Comparison of ENCODE assay signal across 9 cellular contexts in the genomic region with DNA sequence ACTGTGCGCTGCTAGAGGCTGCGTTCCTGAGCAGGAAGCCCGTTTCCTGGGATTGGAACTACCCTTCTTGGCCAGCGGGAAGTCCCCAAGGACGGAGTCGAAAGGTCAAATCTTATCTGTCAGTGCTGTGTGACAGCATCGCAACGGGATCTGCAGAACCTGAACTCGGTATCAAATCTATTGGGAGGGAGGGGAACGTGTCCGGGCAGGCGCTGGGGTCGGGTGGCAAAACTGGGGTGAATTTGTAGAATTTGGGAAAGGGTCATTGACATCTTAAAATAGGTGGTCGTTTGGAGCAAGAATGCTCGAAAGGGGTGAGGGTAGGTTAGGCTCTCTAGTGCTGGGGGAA. TPM values are rescaled to one million over a fixed set of nuclear protein-coding genes. Genes with fewer than 3 reads are reported as not detected.
A peak's percentile ranks its signal among the peaks of the same experiment; 100 is the strongest.
DNase-seq lines count a peak whose midpoint lies in the region; ATAC-seq and TF ChIP-seq lines count a peak whose summit lies in the region.
"Had no signal": no experiment of that assay in that cellular context is flagged by ENCODE, and none has a peak within 500 bp of the region (broad histone marks: within the 10 kb centered on the region; RNA-seq: fewer than 3 reads in every experiment).

No MANE protein-coding gene starts in this region.

- peak overlapping the region; percentile 93 for H3K4me3 ChIP-seq in thoracic aorta

- peaks cover 26% of the 10 kb centered on the region for H3K4me1 Mint-ChIP-seq in activated CD4-positive, alpha-beta T cell treated with anti-CD3 and anti-CD28 coated beads, Interleukin-2, amount 10 ng/mL, durations not matched to agents 24 days and 14 days

- H3K27ac ChIP-seq in layer of hippocampus (ENCODE audit: low read depth, low read length) (peak overlapping the region; percentile 85), thoracic aorta (peak overlapping the region; percentile 66 to 97)

- H3K4me1 ChIP-seq in thoracic aorta (ENCODE audit: control insufficient read depth in 1 of 2, low read depth in 2 of 2), result peaks cover 16 to 26% of the 10 kb centered on the region in 2 donors

- peaks cover 11% of the 10 kb centered on the region for H3K27me3 Mint-ChIP-seq in activated CD4-positive, alpha-beta T cell treated with anti-CD3 and anti-CD28 coated beads, Interleukin-2, amount 10 ng/mL, durations not matched to agents 24 days and 14 days

- H3K9me3 Mint-ChIP-seq in activated CD4-positive, alpha-beta T cell treated with anti-CD3 and anti-CD28 coated beads, Interleukin-2, amount 10 ng/mL, durations not matched to agents 24 days and 14 days, result no peaks in the 10 kb centered on the region
- no peaks in the 10 kb centered on the region for H3K9me3 Mint-ChIP-seq in activated naive CD4-positive, alpha-beta T cell treated with anti-CD3 and anti-CD28 coated beads, Interleukin-2, amount 50 U/mL, for 72 hours

- H3K27me3 ChIP-seq in layer of hippocampus (ENCODE audit: control insufficient read depth, insufficient read depth, low read length) (no peaks in the 10 kb centered on the region), thoracic aorta (replicated peaks; ENCODE audit: insufficient read depth) (no peaks in the 10 kb centered on the region)

- H3K4me3 Mint-ChIP-seq in activated CD4-positive, alpha-beta T cell treated with anti-CD3 and anti-CD28 coated beads, Interleukin-2, amount 10 ng/mL, durations not matched to agents 24 days and 14 days, result peak overlapping the region; percentile 98

- no peak for ATAC-seq in activated naive CD4-positive, alpha-beta T cell treated with anti-CD3 and anti-CD28 coated beads, Interleukin-2, amount 50 U/mL, for 72 hours
- ATAC-seq in thoracic aorta (ENCODE audit: insufficient number of reproducible peaks, low FRiP score, low read depth), result no peak
- ATAC-seq in GM21786 (IDR thresholded peaks at IDR 0.05; ENCODE audit: unreplicated experiment), result no peak
- no peak for ATAC-seq in GM21529 (IDR thresholded peaks at IDR 0.05; ENCODE audit: unreplicated experiment)

- DNase-seq in activated CD4-positive, alpha-beta T cell treated with anti-CD3 and anti-CD28 coated beads, Interleukin-2, amount 10 ng/mL, durations not matched to agents 24 days and 14 days, result no peak
- DNase-seq in activated CD4-positive, alpha-beta T cell treated with anti-CD3 and anti-CD28 coated beads, Interleukin-2, amount 50 U/mL, for 1 hour, result no peak
- DNase-seq in activated naive CD4-positive, alpha-beta T cell treated with anti-CD3 and anti-CD28 coated beads, Interleukin-2, amount 50 U/mL, for 72 hours (ENCODE audit: low spot score in 2 of 2), result no peak
- no peak for DNase-seq in thoracic aorta (ENCODE audit: low spot score)
- no peak for DNase-seq in hypothalamus (lab: John Stamatoyannopoulos, UW)

- intact Hi-C loops in activated CD4-positive, alpha-beta T cell treated with anti-CD3 and anti-CD28 coated beads, Interleukin-2, amount 10 ng/mL, durations not matched to agents 24 days and 14 days (cut with micrococcal nuclease), result loop anchor here (1.0 to 10.0 kb wide), 5 partner anchors 280 to 1408 kb away; a partner anchor contains a TSS

- no peaks in the 10 kb centered on the region for H3K36me3 ChIP-seq in thoracic aorta

- no peaks in the 10 kb centered on the region for H3K9me3 ChIP-seq in thoracic aorta

- peak overlapping the region; percentile 100 for H3K27ac Mint-ChIP-seq in activated CD4-positive, alpha-beta T cell treated with anti-CD3 and anti-CD28 coated beads, Interleukin-2, amount 10 ng/mL, durations not matched to agents 24 days and 14 days
- peak overlapping the region; percentile 96 to 100 for H3K27ac Mint-ChIP-seq in activated naive CD4-positive, alpha-beta T cell treated with anti-CD3 and anti-CD28 coated beads, Interleukin-2, amount 50 U/mL, for 72 hours

- peaks cover 15% of the 10 kb centered on the region for H3K36me3 Mint-ChIP-seq in activated CD4-positive, alpha-beta T cell treated with anti-CD3 and anti-CD28 coated beads, Interleukin-2, amount 10 ng/mL, durations not matched to agents 24 days and 14 days (ENCODE audit: low read depth)
- peaks cover 17 to 41% of the 10 kb centered on the region in 2 donors for H3K36me3 Mint-ChIP-seq in activated naive CD4-positive, alpha-beta T cell treated with anti-CD3 and anti-CD28 coated beads, Interleukin-2, amount 50 U/mL, for 72 hours

- TF ChIP-seq CTCF in thoracic aorta (IDR thresholded peaks at IDR 0.05), result no peak

RNA-seq across cellular contexts. Expression of a gene that starts 0.7 kb away (rescaled TPM):
- 144 and 149 TPM in 2 replicates for total RNA-seq in activated CD4-positive, alpha-beta T cell treated with anti-CD3 and anti-CD28 coated beads, Interleukin-2, amount 10 ng/mL, durations not matched to agents 24 days and 14 days
- 100 to 1,000 TPM; 183 to 213 TPM for total RNA-seq in activated naive CD4-positive, alpha-beta T cell treated with anti-CD3 and anti-CD28 coated beads, Interleukin-2, amount 50 U/mL, for 72 hours
- total RNA-seq in thoracic aorta, result 100 to 1,000 TPM; 102 to 108 TPM

RNA-seq across cellular contexts. Expression of a gene that starts 16.8 kb away (rescaled TPM):
- total RNA-seq in activated CD4-positive, alpha-beta T cell treated with anti-CD3 and anti-CD28 coated beads, Interleukin-2, amount 10 ng/mL, durations not matched to agents 24 days and 14 days, result not detected in 2 replicates
- total RNA-seq in activated naive CD4-positive, alpha-beta T cell treated with anti-CD3 and anti-CD28 coated beads, Interleukin-2, amount 50 U/mL, for 72 hours, result not detected
- total RNA-seq in thoracic aorta, result not detected
- total RNA-seq: Daoy had no signal

RNA-seq across cellular contexts. Expression of a gene that starts 46.0 kb away (rescaled TPM):
- total RNA-seq in activated CD4-positive, alpha-beta T cell treated with anti-CD3 and anti-CD28 coated beads, Interleukin-2, amount 10 ng/mL, durations not matched to agents 24 days and 14 days, result 5.3 and 6.2 TPM in 2 replicates
- total RNA-seq in activated naive CD4-positive, alpha-beta T cell treated with anti-CD3 and anti-CD28 coated beads, Interleukin-2, amount 50 U/mL, for 72 hours, result 1 to 10 TPM; 4.3 to 9.1 TPM
- 10 to 100 TPM; 21.7 to 22.2 TPM for total RNA-seq in thoracic aorta
